ENCODE assay signal across 26 cellular contexts in the genomic region with DNA sequence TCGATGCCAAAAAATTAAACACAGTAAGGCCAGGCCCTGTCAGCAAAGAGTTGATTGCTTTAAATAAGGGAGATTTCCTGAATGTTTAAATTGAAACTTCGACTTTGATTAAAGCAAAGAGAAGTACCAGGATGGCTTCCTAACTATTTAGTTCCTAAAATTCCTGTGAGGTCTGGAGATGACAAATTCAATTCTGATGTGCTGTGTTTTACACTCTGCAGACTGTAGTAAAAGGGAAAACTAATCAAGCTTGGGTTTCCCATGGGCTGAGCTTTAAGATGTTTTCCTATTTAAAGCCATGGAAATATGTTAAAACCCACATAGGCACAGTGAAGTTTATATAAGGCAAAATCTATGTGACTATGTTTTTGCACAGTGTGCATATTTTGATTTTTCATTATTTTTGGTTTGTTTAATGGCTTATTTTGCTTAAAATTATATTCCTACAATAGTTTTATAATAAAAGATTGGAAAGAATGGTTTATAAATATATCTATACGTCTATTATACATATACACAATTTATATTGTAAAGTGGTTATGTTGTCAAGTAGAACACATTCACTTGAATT.
"Had no signal": no experiment of that assay in that cellular context is flagged by ENCODE, and none has a peak within 500 bp of the region (broad histone marks: within the 10 kb centered on the region; RNA-seq: fewer than 3 reads in every experiment).

No MANE protein-coding gene starts in this region.

- ATAC-seq: effector memory CD8-positive, alpha-beta T cell; left ventricle myocardium superior; lower lobe of right lung; naive thymus-derived CD8-positive, alpha-beta T cell; psoas muscle; right cardiac atrium had no signal

- DNase-seq: dermis blood vessel endothelial cell; effector memory CD8-positive, alpha-beta T cell; esophagus squamous epithelium; foreskin melanocyte; hypothalamus; immature natural killer cell; islet precursor cell; left ventricle myocardium superior; lower lobe of right lung; naive thymus-derived CD8-positive, alpha-beta T cell; nephron progenitor cell; occipital lobe; ovary; posterior cingulate gyrus; psoas muscle; right cardiac atrium; small intestine; stimulated activated CD4-positive, alpha-beta T cell treated with anti-CD3 and anti-CD28 coated beads, Interleukin-15, amount 100 ng/mL, for 24 hours; stimulated activated CD4-positive, alpha-beta T cell treated with anti-CD3 and anti-CD28 coated beads, Interleukin-4, amount 100 ng/mL, for 1 hour; stimulated activated CD8-positive, alpha-beta memory T cell treated with anti-CD3 and anti-CD28 coated beads, Interleukin-4, amount 100 ng/mL, for 48 hours; stimulated activated naive CD4-positive, alpha-beta T cell treated with Interleukin-2 at 50 U/mL for 16 hours; stomach; thyroid gland; trophoblast cell had no signal

- H3K4me1 ChIP-seq: esophagus squamous epithelium, lower lobe of right lung, stomach, thyroid gland, vagina had no signal

- H3K4me3 ChIP-seq: coronary artery, esophagus squamous epithelium, lower lobe of right lung, ovary, psoas muscle, stomach, thyroid gland, vagina had no signal

- H3K36me3 ChIP-seq: esophagus squamous epithelium, lower lobe of right lung, ovary, stomach, thyroid gland, vagina had no signal

- H3K27me3 ChIP-seq: esophagus squamous epithelium, ovary, stomach, thyroid gland, vagina had no signal

- FAIRE-seq: small intestine had no signal

- H3K9me3 ChIP-seq: esophagus squamous epithelium, lower lobe of right lung, ovary, psoas muscle, stomach, thyroid gland, vagina had no signal

- H3K27ac ChIP-seq: coronary artery, esophagus squamous epithelium, lower lobe of right lung, ovary, psoas muscle, stomach, thyroid gland, vagina had no signal
